ENCODE assay signal across 8 cellular contexts in the genomic region with DNA sequence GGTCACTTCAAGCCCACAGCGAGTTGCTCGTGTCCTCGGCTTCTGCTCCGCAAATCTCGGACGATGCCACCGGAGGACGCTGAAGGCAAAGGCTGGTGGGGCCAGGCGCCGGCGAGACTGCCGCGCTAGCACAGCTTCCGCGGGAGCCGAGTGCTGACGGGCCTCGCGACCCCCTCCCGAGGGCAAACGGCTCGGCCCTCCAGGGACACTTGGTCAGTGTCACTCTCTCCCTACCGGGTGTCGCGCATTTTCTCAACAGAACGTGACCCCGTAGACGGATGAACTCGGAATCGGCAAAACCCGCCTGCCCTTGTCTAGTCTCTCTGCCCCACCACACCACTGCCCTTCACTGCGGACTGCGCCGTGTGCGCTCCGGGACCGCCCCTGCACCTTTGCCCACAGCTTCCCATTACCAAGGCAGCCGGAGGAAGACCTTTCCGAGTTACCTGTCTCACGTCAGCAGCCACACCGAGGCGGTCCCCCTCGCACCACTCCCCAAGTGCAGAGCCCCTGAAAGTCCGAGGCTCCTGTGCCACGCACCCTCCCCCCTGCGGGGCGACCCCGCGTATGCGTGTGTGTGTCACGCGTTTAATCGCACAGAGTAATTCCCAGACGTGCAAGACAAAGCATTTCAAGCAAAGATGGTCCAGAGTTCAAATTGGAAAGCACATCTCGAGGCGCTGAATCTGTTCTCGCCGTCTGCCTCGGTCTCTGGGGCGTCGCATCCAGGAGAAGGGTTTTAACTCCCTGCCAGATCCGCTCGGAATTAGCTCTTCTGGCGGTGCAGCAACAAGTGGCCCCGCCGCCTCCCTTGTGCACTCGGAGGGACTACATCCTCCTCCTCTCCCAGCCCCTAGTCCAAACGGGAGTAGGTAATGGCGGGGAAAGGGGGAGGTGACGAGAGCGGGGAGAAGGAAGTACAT.
A peak's percentile ranks its signal among the peaks of the same experiment; 100 is the strongest.
DNase-seq lines count a peak whose midpoint lies in the region; ATAC-seq and TF ChIP-seq lines count a peak whose summit lies in the region.

No MANE protein-coding gene starts in this region.

- no peak overlapping the region for H3K27ac ChIP-seq in C4-2B
- H3K27ac ChIP-seq in effector memory CD4-positive, alpha-beta T cell (ENCODE audit: insufficient read depth, low read length, poor library complexity, severe bottlenecking) = no peak overlapping the region
- no peak overlapping the region for H3K27ac ChIP-seq in mucosa of rectum (ENCODE audit: low read depth in 2 of 2, low read length in 2 of 2)

- peak overlapping the region; percentile 45 for H3K4me3 ChIP-seq in effector memory CD4-positive, alpha-beta T cell (ENCODE audit: insufficient read depth, low read depth, low read length, poor library complexity, severe bottlenecking)
- peak overlapping the region; percentile 13 to 59 for H3K4me3 ChIP-seq in mucosa of rectum (ENCODE audit: low read length in 2 of 2)

- no peak overlapping the region for H3K9ac ChIP-seq in mucosa of rectum (ENCODE audit: low read depth in 1 of 2, low read length in 2 of 2)

- peaks cover 48% of the 10 kb centered on the region for H3K27me3 ChIP-seq in effector memory CD4-positive, alpha-beta T cell (replicated peaks; ENCODE audit: control insufficient read depth, insufficient read depth, low read length, poor library complexity, severe bottlenecking)
- peaks cover 60 to 67% of the 10 kb centered on the region in 2 donors for H3K27me3 ChIP-seq in mucosa of rectum (ENCODE audit: control insufficient read depth in 2 of 2, insufficient read depth in 2 of 2, low read length in 2 of 2)

- H3K9me3 ChIP-seq in effector memory CD4-positive, alpha-beta T cell (ENCODE audit: control insufficient read depth, low read length) = no peaks in the 10 kb centered on the region
- no peaks in the 10 kb centered on the region for H3K9me3 ChIP-seq in mucosa of rectum (ENCODE audit: control insufficient read depth in 2 of 2, low read length in 2 of 2)

- peak; percentile 80 for DNase-seq in RPMI8226
- no peak for DNase-seq in effector memory CD4-positive, alpha-beta T cell

- H3K4me1 ChIP-seq in effector memory CD4-positive, alpha-beta T cell (ENCODE audit: control insufficient read depth, insufficient read depth, low read length, poor library complexity, severe bottlenecking) = peaks cover 43% of the 10 kb centered on the region
- peaks cover 10 to 18% of the 10 kb centered on the region in 2 donors for H3K4me1 ChIP-seq in mucosa of rectum (ENCODE audit: control insufficient read depth in 2 of 2, insufficient read depth in 2 of 2, low read length in 2 of 2)

- TF ChIP-seq CTCF in C4-2B (conservative IDR thresholded peaks at IDR 0.05) = peak; percentile 32

- peak; percentile 35 for ATAC-seq in GM21786 (IDR thresholded peaks at IDR 0.05; ENCODE audit: unreplicated experiment)
- no peak for ATAC-seq in HG03095 (IDR thresholded peaks at IDR 0.05; ENCODE audit: unreplicated experiment)
- no peak for ATAC-seq in HG03196 (IDR thresholded peaks at IDR 0.05; ENCODE audit: unreplicated experiment)
- ATAC-seq in GM21381 (IDR thresholded peaks at IDR 0.05; ENCODE audit: unreplicated experiment) = no peak

- H3K36me3 ChIP-seq in effector memory CD4-positive, alpha-beta T cell (ENCODE audit: control insufficient read depth, insufficient read depth, low read length) = no peaks in the 10 kb centered on the region
- H3K36me3 ChIP-seq in mucosa of rectum (ENCODE audit: control insufficient read depth in 2 of 2, insufficient read depth in 2 of 2, low read length in 2 of 2) = no peaks in the 10 kb centered on the region
